ENCODE assay signal across 18 cellular contexts in genomic region chr11:69879734-69880005, GRCh38.
DNase-seq lines count a peak whose midpoint lies in the region; ATAC-seq and TF ChIP-seq lines count a peak whose summit lies in the region.
"Had no signal": no experiment of that assay in that cellular context is flagged by ENCODE, and none has a peak within 500 bp of the region (broad histone marks: within the 10 kb centered on the region; RNA-seq: fewer than 3 reads in every experiment).

No MANE protein-coding gene starts in this region.

- TF ChIP-seq POLR2A in suprapubic skin (IDR thresholded peaks at IDR 0.05) (no peak), ovary (IDR thresholded peaks at IDR 0.05) (no peak)

- DNase-seq in activated T-cell treated with anti-CD3 and anti-CD28 coated beads, Interleukin-2, amount 50 U/mL, for 1 hour, result peak; percentile 8
- DNase-seq in activated T-cell treated with anti-CD3 and anti-CD28 coated beads, Interleukin-2, amount 50 U/mL, for 72 hours, result no peak
- DNase-seq in ecto neural progenitor cell (ENCODE audit: low spot score), result peak; percentile 34
- peak; percentile 37 for DNase-seq in mesenteric fat pad (ENCODE audit: low spot score)
- DNase-seq in suprapubic skin (ENCODE audit: low spot score in 2 of 2), result peak; percentile 25 to 53
- no peak for DNase-seq in stimulated activated CD4-positive, alpha-beta T cell treated with anti-CD3 and anti-CD28 coated beads, Interleukin-4, amount 100 ng/mL, for 4 hours
- no peak for DNase-seq in ovary
- DNase-seq: 8988T; AML-193; CD8-positive, alpha-beta memory T cell; DND-41; GDM1; GOT3; HCEC 1CT; HFFc6 had no signal

- no peaks in the 10 kb centered on the region for H3K4me1 ChIP-seq in suprapubic skin
- no peaks in the 10 kb centered on the region for H3K4me1 ChIP-seq in ovary (ENCODE audit: insufficient read depth)
- H3K4me1 ChIP-seq: BLaER1, Caco-2 had no signal

- TF ChIP-seq CTCF in suprapubic skin (IDR thresholded peaks at IDR 0.05) (no peak), ovary (IDR thresholded peaks at IDR 0.05) (no peak)

- TF ChIP-seq EP300 in suprapubic skin (IDR thresholded peaks at IDR 0.05) (no peak), ovary (IDR thresholded peaks at IDR 0.05) (no peak)

- WGBS in suprapubic skin, result 69% methylated on average over 5 of the region's 5 CpGs
- 54 to 60% (median 56%) methylated on average over 3 to 5 of the region's 5 CpGs for WGBS in ovary, 3 donors

- intact Hi-C loops in ovary (cut with DNase I), result loop anchor here in 3 of 4 donors (10.0 kb wide), 2 partner anchors 175 to 195 kb away; partner anchors contain the start of gene FGF19 (in 2 of the 3)

- no peaks in the 10 kb centered on the region for H3K36me3 ChIP-seq in suprapubic skin
- no peaks in the 10 kb centered on the region for H3K36me3 ChIP-seq in ovary
- H3K36me3 ChIP-seq: BLaER1 had no signal

- no peaks in the 10 kb centered on the region for H3K27me3 Mint-ChIP-seq in activated T-cell treated with anti-CD3 and anti-CD28 coated beads, Interleukin-2, amount 50 U/mL, for 72 hours (ENCODE audit: low read depth)

- H3K27me3 ChIP-seq in suprapubic skin (peaks cover 24% of the 10 kb centered on the region), ovary (no peaks in the 10 kb centered on the region)
- H3K27me3 ChIP-seq: BLaER1 had no signal

- H3K9me3 Mint-ChIP-seq in activated T-cell treated with anti-CD3 and anti-CD28 coated beads, Interleukin-2, amount 50 U/mL, for 72 hours, result no peaks in the 10 kb centered on the region
- H3K9me3 Mint-ChIP-seq: CD8-positive, alpha-beta memory T cell had no signal

- no peaks in the 10 kb centered on the region for H3K4me1 Mint-ChIP-seq in activated T-cell treated with anti-CD3 and anti-CD28 coated beads, Interleukin-2, amount 50 U/mL, for 72 hours (ENCODE audit: low read depth)
- H3K4me1 Mint-ChIP-seq: CD8-positive, alpha-beta memory T cell had no signal

- H3K4me3 ChIP-seq in suprapubic skin (no peak overlapping the region), ovary (no peak overlapping the region)
- H3K4me3 ChIP-seq: BLaER1 had no signal

- no peaks in the 10 kb centered on the region for H3K36me3 Mint-ChIP-seq in activated T-cell treated with anti-CD3 and anti-CD28 coated beads, Interleukin-2, amount 50 U/mL, for 72 hours (ENCODE audit: insufficient read depth in 2 of 2)
- H3K36me3 Mint-ChIP-seq: CD8-positive, alpha-beta memory T cell had no signal

- H3K9me3 ChIP-seq in suprapubic skin (no peaks in the 10 kb centered on the region), ovary (no peaks in the 10 kb centered on the region)
- H3K9me3 ChIP-seq: BLaER1, Caco-2 had no signal

- ATAC-seq in activated T-cell treated with anti-CD3 and anti-CD28 coated beads, Interleukin-2, amount 50 U/mL, for 72 hours (replicated peaks in 1 of 2), result no peak

- H3K27ac Mint-ChIP-seq in activated T-cell treated with anti-CD3 and anti-CD28 coated beads, Interleukin-2, amount 50 U/mL, for 72 hours, result no peak overlapping the region
- H3K27ac Mint-ChIP-seq: CD8-positive, alpha-beta memory T cell; HFFc6 had no signal

- H3K27ac ChIP-seq in suprapubic skin (no peak overlapping the region), ovary (no peak overlapping the region)
- H3K27ac ChIP-seq: BLaER1, HL-60 had no signal

- no peak overlapping the region for H3K4me3 Mint-ChIP-seq in activated T-cell treated with anti-CD3 and anti-CD28 coated beads, Interleukin-2, amount 50 U/mL, for 72 hours
- H3K4me3 Mint-ChIP-seq: CD8-positive, alpha-beta memory T cell; HFFc6 had no signal

Comparison
In these comparisons a context has a peak if more than half of its experiments do, and no peak if none do; other contexts are left out.
1. DNase-seq: peak in activated T-cell treated with anti-CD3 and anti-CD28 coated beads, Interleukin-2, amount 50 U/mL, for 1 hour (single experiment), ecto neural progenitor cell (single experiment), mesenteric fat pad (single experiment) and suprapubic skin (2 of 2); none in activated T-cell treated with anti-CD3 and anti-CD28 coated beads, Interleukin-2, amount 50 U/mL, for 72 hours (0 of 2), stimulated activated CD4-positive, alpha-beta T cell treated with anti-CD3 and anti-CD28 coated beads, Interleukin-4, amount 100 ng/mL, for 4 hours (0 of 2) and ovary (0 of 5).